ENCODE assay signal across 12 cellular contexts in the genomic region with DNA sequence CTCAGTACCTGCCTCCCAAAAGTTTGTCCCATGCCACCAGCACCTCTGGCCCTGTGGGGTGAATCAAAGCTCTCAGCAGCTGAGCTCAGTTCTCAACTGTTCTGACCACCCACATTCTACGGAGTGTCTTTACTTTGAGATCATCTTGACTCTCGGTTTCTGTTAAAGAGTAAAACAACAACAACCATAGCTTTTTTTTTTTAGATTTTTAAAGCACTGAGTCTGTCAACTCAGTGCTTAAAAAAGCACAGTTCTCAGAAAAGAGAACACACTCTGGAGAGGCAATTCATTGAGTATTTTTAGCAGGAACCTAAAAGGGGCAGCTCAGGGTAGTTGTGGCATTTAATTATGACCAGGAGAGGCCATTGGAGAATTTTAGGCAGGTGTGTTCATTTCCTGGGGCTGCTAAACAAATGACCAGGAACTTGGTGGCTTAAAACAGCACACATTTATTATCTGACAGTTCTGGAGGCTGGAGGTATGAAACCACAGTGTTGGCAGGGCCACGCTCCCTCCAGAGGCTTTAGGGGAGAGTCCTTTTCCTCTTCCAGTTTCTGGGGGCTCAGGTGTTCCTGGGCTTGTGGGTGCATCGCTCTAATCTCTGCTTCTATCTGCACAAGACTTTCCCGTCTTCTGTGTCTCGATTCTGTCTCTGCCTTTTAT. TPM values are rescaled to one million over a fixed set of nuclear protein-coding genes. Genes with fewer than 3 reads are reported as not detected.
A peak's percentile ranks its signal among the peaks of the same experiment; 100 is the strongest.
DNase-seq lines count a peak whose midpoint lies in the region; ATAC-seq and TF ChIP-seq lines count a peak whose summit lies in the region.
"Had no signal": no experiment of that assay in that cellular context is flagged by ENCODE, and none has a peak within 500 bp of the region (broad histone marks: within the 10 kb centered on the region; RNA-seq: fewer than 3 reads in every experiment).

No MANE protein-coding gene starts in this region.

- ATAC-seq in left ventricle myocardium superior = peak; percentile 24
- no peak for ATAC-seq in left cardiac atrium
- peak; percentile 71 for ATAC-seq in HG02642 (IDR thresholded peaks at IDR 0.05; ENCODE audit: poor library complexity, unreplicated experiment)
- no peak for ATAC-seq in upper lobe of right lung
- no peak for ATAC-seq in HG03571 (IDR thresholded peaks at IDR 0.05; ENCODE audit: unreplicated experiment)
- ATAC-seq: HCT116; stimulated activated naive CD8-positive, alpha-beta T cell treated with anti-CD3 and anti-CD28 coated beads, Interleukin-15, amount 100 ng/mL, for 72 hours had no signal

- intact Hi-C loops in left ventricle myocardium superior (cut with micrococcal nuclease) = no loop called here
- intact Hi-C loops in left cardiac atrium (cut with DNase I) = no loop called here
- intact Hi-C loops in upper lobe of right lung (cut with DNase I) = no loop called here

- no peaks in the 10 kb centered on the region for H3K79me2 ChIP-seq in KMS-11 (ENCODE audit: insufficient read depth, low read depth)

- TF ChIP-seq CTCF in KMS-11 (conservative IDR thresholded peaks at IDR 0.05; ENCODE audit: low read depth, low read length) (no peak), upper lobe of right lung (IDR thresholded peaks at IDR 0.05) (no peak)

- peak overlapping the region; percentile 10; the same call in 1 of the 2 replicates for H3K9ac ChIP-seq in KMS-11

- peaks cover 30% of the 10 kb centered on the region for H3K4me1 ChIP-seq in KMS-11 (ENCODE audit: low read depth, poor library complexity, severe bottlenecking)
- no peaks in the 10 kb centered on the region for H3K4me1 ChIP-seq in upper lobe of right lung

- H3K36me3 ChIP-seq in KMS-11 (ENCODE audit: insufficient read depth) = no peaks in the 10 kb centered on the region
- no peaks in the 10 kb centered on the region for H3K36me3 ChIP-seq in upper lobe of right lung

- no peaks in the 10 kb centered on the region for H4K20me1 ChIP-seq in KMS-11 (ENCODE audit: insufficient read depth)

- H3K4me2 ChIP-seq in KMS-11 = peak overlapping the region; percentile 32

- H2AFZ ChIP-seq in KMS-11 (ENCODE audit: low read depth) = peak overlapping the region; percentile 45

- H3K27me3 ChIP-seq in KMS-11 (ENCODE audit: insufficient read depth, low read depth) (no peaks in the 10 kb centered on the region), upper lobe of right lung (no peaks in the 10 kb centered on the region)

- H3K4me3 ChIP-seq in KMS-11 (IDR thresholded peaks at IDR 0.05; ENCODE audit: insufficient read depth, low read depth, low read length) (no peak overlapping the region), upper lobe of right lung (no peak overlapping the region)

- H3K27ac ChIP-seq in KMS-11 = peak overlapping the region; percentile 56
- peak overlapping the region; percentile 55 for H3K27ac ChIP-seq in upper lobe of right lung
- H3K27ac ChIP-seq: epithelial cell of prostate had no signal

- H3K9me3 ChIP-seq in upper lobe of right lung = no peaks in the 10 kb centered on the region

- no peak for DNase-seq in left ventricle myocardium superior
- DNase-seq in left cardiac atrium = no peak
- no peak for DNase-seq in upper lobe of right lung
- DNase-seq in DMS 273 (lab: John Stamatoyannopoulos, UW; ENCODE audit: unreplicated experiment) = no peak
- DNase-seq in COLO829 (ENCODE audit: low spot score) = no peak
- DNase-seq: stimulated activated naive CD8-positive, alpha-beta T cell treated with anti-CD3 and anti-CD28 coated beads, Interleukin-15, amount 100 ng/mL, for 72 hours had no signal

RNA-seq across cellular contexts. Expression of a gene that starts 6.7 kb away (rescaled TPM):
- total RNA-seq in left ventricle myocardium superior (0.07 TPM), left cardiac atrium (under 1 TPM; 0.15 to 0.50 TPM), upper lobe of right lung (0.69 TPM)
- total RNA-seq: T-helper 1 cell treated with Interleukin-12 subunit alpha and Interleukin-12 subunit beta and Interleukin-4 antibody, amounts not matched to agents 30 ng/mL and 1 ng/mL, for 36 hours had no signal

RNA-seq across cellular contexts. Expression of a gene that starts 37.5 kb away (rescaled TPM):
- total RNA-seq in left ventricle myocardium superior = 107 TPM
- total RNA-seq in left cardiac atrium = 10 to 100 TPM; 57.9 to 63.2 TPM
- total RNA-seq in upper lobe of right lung = 70.1 TPM

Comparison
In these comparisons a context has a peak if more than half of its experiments do, and no peak if none do; other contexts are left out.
1. ATAC-seq: peak in left ventricle myocardium superior (single experiment) and HG02642 (single experiment); none in left cardiac atrium (0 of 2), upper lobe of right lung (single experiment) and HG03571 (single experiment).